In genomic region chr20:40639132-40639531, GRCh38 we compare ENCODE assay signal across 18 cellular contexts. TPM values are rescaled to one million over a fixed set of nuclear protein-coding genes. Genes with fewer than 3 reads are reported as not detected.
A peak's percentile ranks its signal among the peaks of the same experiment; 100 is the strongest.
DNase-seq lines count a peak whose midpoint lies in the region; ATAC-seq and TF ChIP-seq lines count a peak whose summit lies in the region.
"Had no signal": no experiment of that assay in that cellular context is flagged by ENCODE, and none has a peak within 500 bp of the region (broad histone marks: within the 10 kb centered on the region; RNA-seq: fewer than 3 reads in every experiment).

No MANE protein-coding gene starts in this region.

- no peaks in the 10 kb centered on the region for H3K27me3 Mint-ChIP-seq in MCF 10A (ENCODE audit: insufficient read depth, unreplicated experiment)

- H3K4me1 Mint-ChIP-seq in MCF 10A (ENCODE audit: insufficient read depth, unreplicated experiment) = peaks cover 21% of the 10 kb centered on the region
- H3K4me1 Mint-ChIP-seq: B cell had no signal

- BruUV-seq in MCF 10A (replicated peaks; lab: Mats Ljungman, UMichigan) = no TSS peak
- BruUV-seq in mammary epithelial cell (replicated peaks; lab: Mats Ljungman, UMichigan) = no TSS peak

- intact Hi-C loops in MCF 10A (cut with micrococcal nuclease) (no loop called here), mammary epithelial cell (cut with micrococcal nuclease) (no loop called here)

- no peaks in the 10 kb centered on the region for H3K27me3 ChIP-seq in mammary epithelial cell (ENCODE audit: insufficient read depth, low read length)
- H3K27me3 ChIP-seq: BLaER1 treated with 17β-estradiol and CSF1 and Interleukin-3, amounts not matched to agents 10 nM and 100 nM had no signal

- 50% methylated on average over 1 of the region's 1 CpG for WGBS in mammary epithelial cell (ENCODE audit: low coverage, missing lambda C conversion rate)

- H3K27ac Mint-ChIP-seq in MCF 10A (ENCODE audit: low read depth, unreplicated experiment) = peak overlapping the region; percentile 24
- H3K27ac Mint-ChIP-seq: B cell; CD4-positive, alpha-beta T cell; CD8-positive, alpha-beta T cell had no signal

- no peaks in the 10 kb centered on the region for H3K4me1 ChIP-seq in mammary epithelial cell (ENCODE audit: insufficient read depth, low read length)
- no peaks in the 10 kb centered on the region for H3K4me1 ChIP-seq in HEK293 (ENCODE audit: control insufficient read depth, insufficient read depth, low read length)
- H3K4me1 ChIP-seq: A549, Caco-2 had no signal

- H3K36me3 ChIP-seq in mammary epithelial cell (ENCODE audit: insufficient read depth, low read length) (no peaks in the 10 kb centered on the region), HEK293 (ENCODE audit: control insufficient read depth in 2 of 2, insufficient read depth in 1 of 2, low read length in 2 of 2) (no peaks in the 10 kb centered on the region)
- H3K36me3 ChIP-seq: BLaER1 treated with 17β-estradiol and CSF1 and Interleukin-3, amounts not matched to agents 10 nM and 100 nM had no signal

- H3K4me2 ChIP-seq in mammary epithelial cell (ENCODE audit: insufficient read depth, low read depth, low read length) = no peak overlapping the region
- H3K4me2 ChIP-seq: A549 had no signal

- no peaks in the 10 kb centered on the region for H3K9me3 ChIP-seq in mammary epithelial cell (replicated peaks; ENCODE audit: insufficient read depth, low read length)
- no peaks in the 10 kb centered on the region for H3K9me3 ChIP-seq in HEK293 (ENCODE audit: control insufficient read depth, insufficient read depth, low read depth, low read length)
- H3K9me3 ChIP-seq: A549; BLaER1 treated with 17β-estradiol and CSF1 and Interleukin-3, amounts not matched to agents 10 nM and 100 nM; Caco-2 had no signal

- no peak overlapping the region for H3K27ac ChIP-seq in mammary epithelial cell (ENCODE audit: insufficient read depth, low read depth, low read length)
- no peak overlapping the region for H3K27ac ChIP-seq in HEK293 (ENCODE audit: extremely low read depth, low read depth, low read length)
- H3K27ac ChIP-seq: 22Rv1; A549; BLaER1 treated with 17β-estradiol and CSF1 and Interleukin-3, amounts not matched to agents 10 nM and 100 nM; C4-2B had no signal

- no peaks in the 10 kb centered on the region for H4K20me1 ChIP-seq in mammary epithelial cell (ENCODE audit: insufficient read depth, low read length)
- H4K20me1 ChIP-seq: BLaER1 treated with 17β-estradiol and CSF1 and Interleukin-3, amounts not matched to agents 10 nM and 100 nM had no signal

- H3K79me2 ChIP-seq in mammary epithelial cell (ENCODE audit: insufficient read depth, low read length) = no peaks in the 10 kb centered on the region

- TF ChIP-seq CTCF in MCF 10A (IDR thresholded peaks at IDR 0.05; ENCODE audit: unreplicated experiment) = no peak
- no peak for TF ChIP-seq CTCF in mammary epithelial cell (conservative IDR thresholded peaks at IDR 0.05 in 1 of 2, IDR thresholded peaks at IDR 0.05 in 1 of 2; ENCODE audit: extremely low read depth in 1 of 2, insufficient read depth in 1 of 2, low read depth in 1 of 2, low read length in 2 of 2)
- no peak for TF ChIP-seq CTCF in HEK293 (tag by site-specific recombination; IDR thresholded peaks at IDR 0.05)

- dilution Hi-C loops in mammary epithelial cell (cut with HindIII; ENCODE audit: low sequenced_read_pairs) = no loop called here

- ATAC-seq in GM21619 (IDR thresholded peaks at IDR 0.05; ENCODE audit: unreplicated experiment) = no peak
- ATAC-seq: A549; CD8-positive, alpha-beta T cell had no signal

- in situ Hi-C loops in mammary epithelial cell (cut with MboI; ENCODE audit: low sequenced_read_pairs in 2 of 2) = no loop called here

- H3K4me3 ChIP-seq in mammary epithelial cell (replicated peaks in 1 of 3; ENCODE audit: insufficient read depth in 1 of 3, low read depth in 2 of 3, low read length in 3 of 3) (no peak overlapping the region), HEK293 (ENCODE audit: low read depth, low read length) (no peak overlapping the region)
- H3K4me3 ChIP-seq: A549; BLaER1 treated with 17β-estradiol and CSF1 and Interleukin-3, amounts not matched to agents 10 nM and 100 nM had no signal

- no peak overlapping the region for H2AFZ ChIP-seq in mammary epithelial cell (ENCODE audit: low read depth, low read length)

- DNase-seq in MCF 10A (ENCODE audit: unreplicated experiment) (no peak), mammary epithelial cell (no peak), islet precursor cell (peak; percentile 1), NCI-H1105 treated with DMSO at 0.1 percent for 48 hours (lab: John Stamatoyannopoulos, UW) (no peak)
- DNase-seq: AML-193; Calu3; CD4-positive, alpha-beta T cell; DMS79 treated with DMSO at 0.1 percent for 48 hours; GF-D8 had no signal

- no peak overlapping the region for H3K4me3 Mint-ChIP-seq in MCF 10A (ENCODE audit: unreplicated experiment)
- H3K4me3 Mint-ChIP-seq: B cell; CD4-positive, alpha-beta T cell; CD8-positive, alpha-beta T cell had no signal

- H3K9me3 Mint-ChIP-seq in MCF 10A (ENCODE audit: unreplicated experiment) = no peaks in the 10 kb centered on the region
- H3K9me3 Mint-ChIP-seq: CD4-positive, alpha-beta T cell; CD8-positive, alpha-beta T cell had no signal

- no peaks in the 10 kb centered on the region for H3K36me3 Mint-ChIP-seq in MCF 10A (ENCODE audit: insufficient read depth, unreplicated experiment)
- H3K36me3 Mint-ChIP-seq: CD8-positive, alpha-beta T cell had no signal

- POLR2A ChIA-PET in MCF 10A (lab: Yijun Ruan, JAX) (interaction anchor here (1.3 to 5.6 kb wide), 5 partner anchors 10 to 214 kb away, joined by 3 to 57 read pairs (median 7); partner anchors contain the start of gene MAFB), HEK293 (lab: Yijun Ruan, JAX) (no interaction called here)

- no peak overlapping the region for H3K9ac ChIP-seq in mammary epithelial cell (ENCODE audit: insufficient read depth, low read length)
- H3K9ac ChIP-seq: BLaER1 treated with 17β-estradiol and CSF1 and Interleukin-3, amounts not matched to agents 10 nM and 100 nM had no signal

- CTCF ChIA-PET in MCF 10A (lab: Yijun Ruan, JAX) (interaction anchor here (0.9 to 1.6 kb wide), 3 partner anchors 9 to 374 kb away, joined by 3 to 5 read pairs (median 3); no protein-coding TSS in a partner anchor), mammary epithelial cell (lab: Charles Lee; ENCODE audit: low non-redundant PET) (no interaction called here), HEK293 (lab: Yijun Ruan, JAX) (interaction anchor here (1.4 kb wide), 1 partner anchor 9 kb away, joined by 5 read pairs; no protein-coding TSS in a partner anchor)

TF ChIP-seq in HEK293, 187 proteins besides CTCF, POLR2A, EP300 and RAD21:
- TF ChIP-seq ZNF544 (tag by site-specific recombination; IDR thresholded peaks at IDR 0.05) (0 out of 2 replicates have a peak, but pooled peaks have one; percentile 26), ZNF626 (tag by site-specific recombination; IDR thresholded peaks at IDR 0.05) (no peak)
TF ChIP-seq in HEK293: peak in this region for 1.

RNA-seq across cellular contexts. Expression of gene MAFB, which starts 49.9 kb away (rescaled TPM):
- total RNA-seq in MCF 10A (2022) (15.9 and 19.7 TPM in 2 replicates), mammary epithelial cell (1 to 10 TPM in 1 of 2 donors, under 1 TPM in 1; 0.47 to 6.5 TPM)
- 0.16 TPM for polyA plus RNA-seq in mammary epithelial cell
- not detected for polyA minus RNA-seq in mammary epithelial cell
